15 cellular contexts compared by ENCODE assay signal in the genomic region with DNA sequence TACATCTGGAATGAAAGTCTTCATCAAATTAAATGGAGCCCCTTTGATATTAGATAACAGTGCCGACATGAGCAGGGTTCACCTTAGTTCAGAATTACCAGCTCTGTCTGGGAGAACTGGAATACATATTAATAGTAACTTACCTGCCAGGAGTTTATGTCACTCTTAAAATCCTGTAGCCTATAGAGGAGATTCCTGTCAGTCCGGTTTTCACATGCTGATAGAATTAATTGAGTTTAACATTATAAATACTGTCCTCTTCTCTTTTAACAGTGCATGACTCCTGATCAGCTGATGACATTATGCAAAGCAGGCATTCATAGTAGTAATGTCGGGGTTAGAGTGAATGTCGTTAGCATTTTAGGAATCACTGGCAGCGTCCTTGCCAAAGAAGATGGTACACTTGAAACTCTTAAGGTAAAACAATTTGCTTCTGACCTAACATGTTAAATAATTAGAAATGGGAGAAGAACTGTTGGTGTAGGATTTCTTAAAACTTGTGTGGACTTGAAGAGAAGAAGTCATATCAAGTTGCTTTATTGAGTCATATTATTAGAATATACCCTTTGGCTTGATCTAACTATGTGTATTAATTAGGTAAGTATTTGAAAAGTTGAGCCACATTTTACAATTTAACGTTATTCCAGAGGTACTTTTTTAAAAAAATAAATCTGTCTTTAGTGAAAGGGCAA.
"Had no signal": no experiment of that assay in that cellular context is flagged by ENCODE, and none has a peak within 500 bp of the region (broad histone marks: within the 10 kb centered on the region; RNA-seq: fewer than 3 reads in every experiment).

No MANE protein-coding gene starts in this region.

- H3K4me1 Mint-ChIP-seq: neural progenitor cell had no signal

- H3K36me3 ChIP-seq: neural progenitor cell, ovary, uterus had no signal

- H2AFZ ChIP-seq: neural progenitor cell had no signal

- DNase-seq: activated CD4-positive, alpha-beta T cell treated with anti-CD3 and anti-CD28 coated beads, Interleukin-2, amount 50 U/mL, for 4 hours; activated effector memory CD4-positive, alpha-beta T cell treated with Interleukin-2 at 50 U/mL for 16 hours; activated T-cell treated with anti-CD3 and anti-CD28 coated beads, Interleukin-2, amount 50 U/mL, for 1 hour; heart right ventricle; islet precursor cell; left ventricle myocardium inferior; mesendoderm; ovary; stimulated activated CD4-positive, alpha-beta T cell treated with anti-CD3 and anti-CD28 coated beads, Interleukin-4, amount 100 ng/mL, for 24 hours; T-helper 2 cell; testis; uterus had no signal

- H3K4me3 Mint-ChIP-seq: activated naive CD8-positive, alpha-beta T cell; neural progenitor cell; stimulated activated naive CD8-positive, alpha-beta T cell treated with anti-CD3 and anti-CD28 coated beads, Interleukin-15, Interleukin-2, amounts not matched to agents 100 ng/mL and 50 ng/mL, for 24 hours had no signal

- H3K27ac ChIP-seq: heart right ventricle, left ventricle myocardium inferior, neural progenitor cell, ovary, testis, uterus had no signal

- H3K27me3 Mint-ChIP-seq: activated naive CD8-positive, alpha-beta T cell; stimulated activated naive CD8-positive, alpha-beta T cell treated with anti-CD3 and anti-CD28 coated beads, Interleukin-15, Interleukin-2, amounts not matched to agents 100 ng/mL and 50 ng/mL, for 24 hours had no signal

- H3K4me1 ChIP-seq: heart right ventricle, left ventricle myocardium inferior, neural progenitor cell, testis, uterus had no signal

- ATAC-seq: heart right ventricle had no signal

- H3K9me3 ChIP-seq: heart right ventricle, left ventricle myocardium inferior, ovary, testis, uterus had no signal

- H3K9ac ChIP-seq: neural progenitor cell had no signal

- H3K4me3 ChIP-seq: heart right ventricle, left ventricle myocardium inferior, neural progenitor cell, ovary, testis, uterus had no signal

- H3K4me2 ChIP-seq: neural progenitor cell had no signal

- H3K27ac Mint-ChIP-seq: activated naive CD8-positive, alpha-beta T cell; neural progenitor cell; stimulated activated naive CD8-positive, alpha-beta T cell treated with anti-CD3 and anti-CD28 coated beads, Interleukin-15, Interleukin-2, amounts not matched to agents 100 ng/mL and 50 ng/mL, for 24 hours had no signal

- H3K9me3 Mint-ChIP-seq: neural progenitor cell; stimulated activated naive CD8-positive, alpha-beta T cell treated with anti-CD3 and anti-CD28 coated beads, Interleukin-15, Interleukin-2, amounts not matched to agents 100 ng/mL and 50 ng/mL, for 24 hours had no signal

- H3K27me3 ChIP-seq: heart right ventricle, neural progenitor cell, ovary, testis, uterus had no signal
